In the genomic region with DNA sequence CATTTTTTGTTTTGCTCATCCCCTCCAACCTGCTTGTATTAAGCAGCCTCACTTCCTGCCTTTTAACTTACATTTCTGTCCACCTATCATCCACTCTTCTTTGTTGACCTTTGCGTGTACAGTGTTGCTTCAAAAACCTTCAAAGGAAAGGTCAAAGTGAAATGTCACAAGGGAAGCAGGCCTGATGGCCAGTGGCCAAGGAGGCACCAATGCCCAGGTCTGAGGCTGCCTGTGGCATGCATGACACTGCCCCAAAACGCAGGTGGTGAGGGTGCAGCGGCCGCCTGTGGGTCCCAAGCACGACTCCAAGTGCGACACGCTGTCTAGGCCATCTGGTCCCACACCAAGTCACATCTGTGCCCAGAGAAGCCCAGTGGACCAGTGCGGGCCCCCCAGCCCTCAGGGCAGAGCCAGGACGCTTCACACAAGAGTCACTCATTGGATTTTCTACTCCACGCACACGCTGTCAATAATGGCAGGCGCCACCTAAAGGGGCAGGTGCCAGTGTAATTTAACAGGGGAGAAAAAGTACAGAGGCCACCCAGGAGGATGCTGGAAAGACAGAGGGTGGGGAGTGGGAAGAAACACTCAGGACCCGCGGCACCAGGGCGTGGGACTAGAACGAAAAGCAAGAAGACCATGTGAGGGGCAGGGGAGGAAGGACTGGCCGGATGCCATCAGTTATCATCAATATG, we compare ENCODE assay signal across 1 cellular context.
TF ChIP-seq lines count a peak whose summit lies in the region.

No MANE protein-coding gene starts in this region.

TF ChIP-seq in HepG2, 621 proteins besides CTCF, POLR2A, EP300 and RAD21 (continued from another document and continues in another):
- TF ChIP-seq, protein P1, sequence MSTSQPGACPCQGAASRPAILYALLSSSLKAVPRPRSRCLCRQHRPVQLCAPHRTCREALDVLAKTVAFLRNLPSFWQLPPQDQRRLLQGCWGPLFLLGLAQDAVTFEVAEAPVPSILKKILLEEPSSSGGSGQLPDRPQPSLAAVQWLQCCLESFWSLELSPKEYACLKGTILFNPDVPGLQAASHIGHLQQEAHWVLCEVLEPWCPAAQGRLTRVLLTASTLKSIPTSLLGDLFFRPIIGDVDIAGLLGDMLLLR (CRISPR knock-in tag; IDR thresholded peaks at IDR 0.05) = no peak
- TF ChIP-seq, protein P2, sequence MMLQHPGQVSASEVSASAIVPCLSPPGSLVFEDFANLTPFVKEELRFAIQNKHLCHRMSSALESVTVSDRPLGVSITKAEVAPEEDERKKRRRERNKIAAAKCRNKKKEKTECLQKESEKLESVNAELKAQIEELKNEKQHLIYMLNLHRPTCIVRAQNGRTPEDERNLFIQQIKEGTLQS (CRISPR knock-in tag; IDR thresholded peaks at IDR 0.05) = no peak
- TF ChIP-seq KDM5B (CRISPR knock-in tag; IDR thresholded peaks at IDR 0.05; ENCODE audit: borderline replicate concordance) = no peak
- peak; percentile 59; the same call in 1 of the 2 replicates for TF ChIP-seq ZKSCAN8 (CRISPR knock-in tag; IDR thresholded peaks at IDR 0.05; ENCODE audit: borderline replicate concordance)
- peak; percentile 85 for TF ChIP-seq SAP130 (CRISPR knock-in tag; IDR thresholded peaks at IDR 0.05; ENCODE audit: low read depth)
- TF ChIP-seq, protein P3, sequence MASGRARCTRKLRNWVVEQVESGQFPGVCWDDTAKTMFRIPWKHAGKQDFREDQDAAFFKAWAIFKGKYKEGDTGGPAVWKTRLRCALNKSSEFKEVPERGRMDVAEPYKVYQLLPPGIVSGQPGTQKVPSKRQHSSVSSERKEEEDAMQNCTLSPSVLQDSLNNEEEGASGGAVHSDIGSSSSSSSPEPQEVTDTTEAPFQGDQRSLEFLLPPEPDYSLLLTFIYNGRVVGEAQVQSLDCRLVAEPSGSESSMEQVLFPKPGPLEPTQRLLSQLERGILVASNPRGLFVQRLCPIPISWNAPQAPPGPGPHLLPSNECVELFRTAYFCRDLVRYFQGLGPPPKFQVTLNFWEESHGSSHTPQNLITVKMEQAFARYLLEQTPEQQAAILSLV (CRISPR knock-in tag; IDR thresholded peaks at IDR 0.05; ENCODE audit: borderline replicate concordance) = 0 out of 2 replicates have a peak, but pooled peaks have one; percentile 41
- peak; percentile 95 to 96 for TF ChIP-seq NR2F1 (CRISPR knock-in tag; IDR thresholded peaks at IDR 0.05)
- TF ChIP-seq SRSF4 (IDR thresholded peaks at IDR 0.05; ENCODE audit: low read depth, low read length, poor library complexity, severe bottlenecking) = no peak
- TF ChIP-seq ZNF766 (CRISPR knock-in tag; IDR thresholded peaks at IDR 0.05; ENCODE audit: borderline replicate concordance) = no peak
- peak; percentile 29; the same call in 1 of the 2 replicates for TF ChIP-seq KDM6A (CRISPR knock-in tag; IDR thresholded peaks at IDR 0.05; ENCODE audit: low read depth)
- TF ChIP-seq ZNF776 (CRISPR knock-in tag; IDR thresholded peaks at IDR 0.05) = no peak
- no peak for TF ChIP-seq RBFOX2 (IDR thresholded peaks at IDR 0.05; ENCODE audit: low read depth, low read length)
- TF ChIP-seq, protein P4, sequence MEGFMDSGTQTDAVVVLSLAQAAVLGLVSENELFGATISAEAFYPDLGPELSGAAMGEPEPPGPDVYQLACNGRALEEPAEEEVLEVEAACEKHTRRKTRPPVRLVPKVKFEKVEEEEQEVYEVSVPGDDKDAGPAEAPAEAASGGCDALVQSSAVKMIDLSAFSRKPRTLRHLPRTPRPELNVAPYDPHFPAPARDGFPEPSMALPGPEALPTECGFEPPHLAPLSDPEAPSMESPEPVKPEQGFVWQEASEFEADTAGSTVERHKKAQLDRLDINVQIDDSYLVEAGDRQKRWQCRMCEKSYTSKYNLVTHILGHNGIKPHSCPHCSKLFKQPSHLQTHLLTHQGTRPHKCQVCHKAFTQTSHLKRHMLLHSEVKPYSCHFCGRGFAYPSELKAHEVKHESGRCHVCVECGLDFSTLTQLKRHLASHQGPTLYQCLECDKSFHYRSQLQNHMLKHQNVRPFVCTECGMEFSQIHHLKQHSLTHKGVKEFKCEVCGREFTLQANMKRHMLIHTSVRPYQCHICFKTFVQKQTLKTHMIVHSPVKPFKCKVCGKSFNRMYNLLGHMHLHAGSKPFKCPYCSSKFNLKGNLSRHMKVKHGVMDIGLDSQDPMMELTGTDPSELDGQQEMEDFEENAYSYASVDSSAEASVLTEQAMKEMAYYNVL (CRISPR knock-in tag; IDR thresholded peaks at IDR 0.05; ENCODE audit: borderline replicate concordance) = peak; percentile 89
- TF ChIP-seq DPF2 (CRISPR knock-in tag; IDR thresholded peaks at IDR 0.05; ENCODE audit: borderline replicate concordance, low read depth) = peak; percentile 68
- TF ChIP-seq ZNF644 (CRISPR knock-in tag; IDR thresholded peaks at IDR 0.05; ENCODE audit: low read depth) = 0 out of 2 replicates have a peak, but pooled peaks have one; percentile 15
- TF ChIP-seq, protein P5, sequence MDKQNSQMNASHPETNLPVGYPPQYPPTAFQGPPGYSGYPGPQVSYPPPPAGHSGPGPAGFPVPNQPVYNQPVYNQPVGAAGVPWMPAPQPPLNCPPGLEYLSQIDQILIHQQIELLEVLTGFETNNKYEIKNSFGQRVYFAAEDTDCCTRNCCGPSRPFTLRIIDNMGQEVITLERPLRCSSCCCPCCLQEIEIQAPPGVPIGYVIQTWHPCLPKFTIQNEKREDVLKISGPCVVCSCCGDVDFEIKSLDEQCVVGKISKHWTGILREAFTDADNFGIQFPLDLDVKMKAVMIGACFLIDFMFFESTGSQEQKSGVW (CRISPR knock-in tag; IDR thresholded peaks at IDR 0.05; ENCODE audit: borderline replicate concordance) = no peak
- TF ChIP-seq, protein P6, sequence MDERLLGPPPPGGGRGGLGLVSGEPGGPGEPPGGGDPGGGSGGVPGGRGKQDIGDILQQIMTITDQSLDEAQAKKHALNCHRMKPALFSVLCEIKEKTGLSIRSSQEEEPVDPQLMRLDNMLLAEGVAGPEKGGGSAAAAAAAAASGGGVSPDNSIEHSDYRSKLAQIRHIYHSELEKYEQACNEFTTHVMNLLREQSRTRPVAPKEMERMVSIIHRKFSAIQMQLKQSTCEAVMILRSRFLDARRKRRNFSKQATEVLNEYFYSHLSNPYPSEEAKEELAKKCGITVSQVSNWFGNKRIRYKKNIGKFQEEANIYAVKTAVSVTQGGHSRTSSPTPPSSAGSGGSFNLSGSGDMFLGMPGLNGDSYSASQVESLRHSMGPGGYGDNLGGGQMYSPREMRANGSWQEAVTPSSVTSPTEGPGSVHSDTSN (CRISPR knock-in tag; IDR thresholded peaks at IDR 0.05) = no peak
- TF ChIP-seq ZMYM3 (CRISPR knock-in tag; IDR thresholded peaks at IDR 0.05) = 0 out of 2 replicates have a peak, but pooled peaks have one; percentile 15
- TF ChIP-seq ZNF572 (CRISPR knock-in tag; IDR thresholded peaks at IDR 0.05) = no peak
- TF ChIP-seq ZNF713 (CRISPR knock-in tag; IDR thresholded peaks at IDR 0.05) = no peak
- no peak for TF ChIP-seq SMAD3 (CRISPR knock-in tag; IDR thresholded peaks at IDR 0.05)
- no peak for TF ChIP-seq MAFK (conservative IDR thresholded peaks at IDR 0.05 in 1 of 2, IDR thresholded peaks at IDR 0.05 in 1 of 2; ENCODE audit: low read length in 2 of 2)
- no peak for TF ChIP-seq NFATC3 (CRISPR knock-in tag; IDR thresholded peaks at IDR 0.05)
- TF ChIP-seq CHD4 (IDR thresholded peaks at IDR 0.05; ENCODE audit: borderline replicate concordance, low read length) = no peak
- no peak for TF ChIP-seq EEA1 (CRISPR knock-in tag; IDR thresholded peaks at IDR 0.05; ENCODE audit: borderline replicate concordance)
- peak; percentile 25; the same call in 1 of the 2 replicates for TF ChIP-seq ZNF792 (CRISPR knock-in tag; IDR thresholded peaks at IDR 0.05)
- TF ChIP-seq GATAD1 (CRISPR knock-in tag; IDR thresholded peaks at IDR 0.05) = peak; percentile 24; the same call in 1 of the 2 replicates
- TF ChIP-seq, protein P7, sequence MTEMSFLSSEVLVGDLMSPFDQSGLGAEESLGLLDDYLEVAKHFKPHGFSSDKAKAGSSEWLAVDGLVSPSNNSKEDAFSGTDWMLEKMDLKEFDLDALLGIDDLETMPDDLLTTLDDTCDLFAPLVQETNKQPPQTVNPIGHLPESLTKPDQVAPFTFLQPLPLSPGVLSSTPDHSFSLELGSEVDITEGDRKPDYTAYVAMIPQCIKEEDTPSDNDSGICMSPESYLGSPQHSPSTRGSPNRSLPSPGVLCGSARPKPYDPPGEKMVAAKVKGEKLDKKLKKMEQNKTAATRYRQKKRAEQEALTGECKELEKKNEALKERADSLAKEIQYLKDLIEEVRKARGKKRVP (CRISPR knock-in tag; IDR thresholded peaks at IDR 0.05) = peak in 1 of 2 experiments; percentile 69; a peak in 2 of 4 replicates
- TF ChIP-seq, protein P8, sequence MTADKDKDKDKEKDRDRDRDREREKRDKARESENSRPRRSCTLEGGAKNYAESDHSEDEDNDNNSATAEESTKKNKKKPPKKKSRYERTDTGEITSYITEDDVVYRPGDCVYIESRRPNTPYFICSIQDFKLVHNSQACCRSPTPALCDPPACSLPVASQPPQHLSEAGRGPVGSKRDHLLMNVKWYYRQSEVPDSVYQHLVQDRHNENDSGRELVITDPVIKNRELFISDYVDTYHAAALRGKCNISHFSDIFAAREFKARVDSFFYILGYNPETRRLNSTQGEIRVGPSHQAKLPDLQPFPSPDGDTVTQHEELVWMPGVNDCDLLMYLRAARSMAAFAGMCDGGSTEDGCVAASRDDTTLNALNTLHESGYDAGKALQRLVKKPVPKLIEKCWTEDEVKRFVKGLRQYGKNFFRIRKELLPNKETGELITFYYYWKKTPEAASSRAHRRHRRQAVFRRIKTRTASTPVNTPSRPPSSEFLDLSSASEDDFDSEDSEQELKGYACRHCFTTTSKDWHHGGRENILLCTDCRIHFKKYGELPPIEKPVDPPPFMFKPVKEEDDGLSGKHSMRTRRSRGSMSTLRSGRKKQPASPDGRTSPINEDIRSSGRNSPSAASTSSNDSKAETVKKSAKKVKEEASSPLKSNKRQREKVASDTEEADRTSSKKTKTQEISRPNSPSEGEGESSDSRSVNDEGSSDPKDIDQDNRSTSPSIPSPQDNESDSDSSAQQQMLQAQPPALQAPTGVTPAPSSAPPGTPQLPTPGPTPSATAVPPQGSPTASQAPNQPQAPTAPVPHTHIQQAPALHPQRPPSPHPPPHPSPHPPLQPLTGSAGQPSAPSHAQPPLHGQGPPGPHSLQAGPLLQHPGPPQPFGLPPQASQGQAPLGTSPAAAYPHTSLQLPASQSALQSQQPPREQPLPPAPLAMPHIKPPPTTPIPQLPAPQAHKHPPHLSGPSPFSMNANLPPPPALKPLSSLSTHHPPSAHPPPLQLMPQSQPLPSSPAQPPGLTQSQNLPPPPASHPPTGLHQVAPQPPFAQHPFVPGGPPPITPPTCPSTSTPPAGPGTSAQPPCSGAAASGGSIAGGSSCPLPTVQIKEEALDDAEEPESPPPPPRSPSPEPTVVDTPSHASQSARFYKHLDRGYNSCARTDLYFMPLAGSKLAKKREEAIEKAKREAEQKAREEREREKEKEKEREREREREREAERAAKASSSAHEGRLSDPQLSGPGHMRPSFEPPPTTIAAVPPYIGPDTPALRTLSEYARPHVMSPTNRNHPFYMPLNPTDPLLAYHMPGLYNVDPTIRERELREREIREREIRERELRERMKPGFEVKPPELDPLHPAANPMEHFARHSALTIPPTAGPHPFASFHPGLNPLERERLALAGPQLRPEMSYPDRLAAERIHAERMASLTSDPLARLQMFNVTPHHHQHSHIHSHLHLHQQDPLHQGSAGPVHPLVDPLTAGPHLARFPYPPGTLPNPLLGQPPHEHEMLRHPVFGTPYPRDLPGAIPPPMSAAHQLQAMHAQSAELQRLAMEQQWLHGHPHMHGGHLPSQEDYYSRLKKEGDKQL (CRISPR knock-in tag; IDR thresholded peaks at IDR 0.05; ENCODE audit: low read depth) = peak; percentile 65; the same call in 1 of the 2 replicates
- TF ChIP-seq ISL2 (CRISPR knock-in tag; IDR thresholded peaks at IDR 0.05) = peak; percentile 98
- TF ChIP-seq ZNF660 (CRISPR knock-in tag; IDR thresholded peaks at IDR 0.05; ENCODE audit: borderline replicate concordance, low read depth) = no peak
- TF ChIP-seq, protein P9, sequence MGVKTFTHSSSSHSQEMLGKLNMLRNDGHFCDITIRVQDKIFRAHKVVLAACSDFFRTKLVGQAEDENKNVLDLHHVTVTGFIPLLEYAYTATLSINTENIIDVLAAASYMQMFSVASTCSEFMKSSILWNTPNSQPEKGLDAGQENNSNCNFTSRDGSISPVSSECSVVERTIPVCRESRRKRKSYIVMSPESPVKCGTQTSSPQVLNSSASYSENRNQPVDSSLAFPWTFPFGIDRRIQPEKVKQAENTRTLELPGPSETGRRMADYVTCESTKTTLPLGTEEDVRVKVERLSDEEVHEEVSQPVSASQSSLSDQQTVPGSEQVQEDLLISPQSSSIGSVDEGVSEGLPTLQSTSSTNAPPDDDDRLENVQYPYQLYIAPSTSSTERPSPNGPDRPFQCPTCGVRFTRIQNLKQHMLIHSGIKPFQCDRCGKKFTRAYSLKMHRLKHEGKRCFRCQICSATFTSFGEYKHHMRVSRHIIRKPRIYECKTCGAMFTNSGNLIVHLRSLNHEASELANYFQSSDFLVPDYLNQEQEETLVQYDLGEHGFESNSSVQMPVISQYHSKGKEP (CRISPR knock-in tag; IDR thresholded peaks at IDR 0.05) = no peak
- TF ChIP-seq KLF11 (CRISPR knock-in tag; IDR thresholded peaks at IDR 0.05) = no peak
- no peak for TF ChIP-seq CBX5 (CRISPR knock-in tag; IDR thresholded peaks at IDR 0.05; ENCODE audit: borderline replicate concordance)
- no peak for TF ChIP-seq ZNF598 (CRISPR knock-in tag; IDR thresholded peaks at IDR 0.05; ENCODE audit: borderline replicate concordance)
- TF ChIP-seq HDAC1 (CRISPR knock-in tag; IDR thresholded peaks at IDR 0.05) = peak; percentile 49; the same call in 1 of the 2 replicates
- TF ChIP-seq, protein P10, sequence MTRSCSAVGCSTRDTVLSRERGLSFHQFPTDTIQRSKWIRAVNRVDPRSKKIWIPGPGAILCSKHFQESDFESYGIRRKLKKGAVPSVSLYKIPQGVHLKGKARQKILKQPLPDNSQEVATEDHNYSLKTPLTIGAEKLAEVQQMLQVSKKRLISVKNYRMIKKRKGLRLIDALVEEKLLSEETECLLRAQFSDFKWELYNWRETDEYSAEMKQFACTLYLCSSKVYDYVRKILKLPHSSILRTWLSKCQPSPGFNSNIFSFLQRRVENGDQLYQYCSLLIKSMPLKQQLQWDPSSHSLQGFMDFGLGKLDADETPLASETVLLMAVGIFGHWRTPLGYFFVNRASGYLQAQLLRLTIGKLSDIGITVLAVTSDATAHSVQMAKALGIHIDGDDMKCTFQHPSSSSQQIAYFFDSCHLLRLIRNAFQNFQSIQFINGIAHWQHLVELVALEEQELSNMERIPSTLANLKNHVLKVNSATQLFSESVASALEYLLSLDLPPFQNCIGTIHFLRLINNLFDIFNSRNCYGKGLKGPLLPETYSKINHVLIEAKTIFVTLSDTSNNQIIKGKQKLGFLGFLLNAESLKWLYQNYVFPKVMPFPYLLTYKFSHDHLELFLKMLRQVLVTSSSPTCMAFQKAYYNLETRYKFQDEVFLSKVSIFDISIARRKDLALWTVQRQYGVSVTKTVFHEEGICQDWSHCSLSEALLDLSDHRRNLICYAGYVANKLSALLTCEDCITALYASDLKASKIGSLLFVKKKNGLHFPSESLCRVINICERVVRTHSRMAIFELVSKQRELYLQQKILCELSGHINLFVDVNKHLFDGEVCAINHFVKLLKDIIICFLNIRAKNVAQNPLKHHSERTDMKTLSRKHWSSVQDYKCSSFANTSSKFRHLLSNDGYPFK (CRISPR knock-in tag; IDR thresholded peaks at IDR 0.05; ENCODE audit: borderline replicate concordance) = peak; percentile 30; the same call in 1 of the 2 replicates
- TF ChIP-seq, protein P11, sequence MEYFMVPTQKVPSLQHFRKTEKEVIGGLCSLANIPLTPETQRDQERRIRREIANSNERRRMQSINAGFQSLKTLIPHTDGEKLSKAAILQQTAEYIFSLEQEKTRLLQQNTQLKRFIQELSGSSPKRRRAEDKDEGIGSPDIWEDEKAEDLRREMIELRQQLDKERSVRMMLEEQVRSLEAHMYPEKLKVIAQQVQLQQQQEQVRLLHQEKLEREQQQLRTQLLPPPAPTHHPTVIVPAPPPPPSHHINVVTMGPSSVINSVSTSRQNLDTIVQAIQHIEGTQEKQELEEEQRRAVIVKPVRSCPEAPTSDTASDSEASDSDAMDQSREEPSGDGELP (IDR thresholded peaks at IDR 0.05; ENCODE audit: borderline replicate concordance, low read depth) = peak; percentile 18; the same call in 1 of the 2 replicates
